1 cellular context compared by ENCODE assay signal in the genomic region with DNA sequence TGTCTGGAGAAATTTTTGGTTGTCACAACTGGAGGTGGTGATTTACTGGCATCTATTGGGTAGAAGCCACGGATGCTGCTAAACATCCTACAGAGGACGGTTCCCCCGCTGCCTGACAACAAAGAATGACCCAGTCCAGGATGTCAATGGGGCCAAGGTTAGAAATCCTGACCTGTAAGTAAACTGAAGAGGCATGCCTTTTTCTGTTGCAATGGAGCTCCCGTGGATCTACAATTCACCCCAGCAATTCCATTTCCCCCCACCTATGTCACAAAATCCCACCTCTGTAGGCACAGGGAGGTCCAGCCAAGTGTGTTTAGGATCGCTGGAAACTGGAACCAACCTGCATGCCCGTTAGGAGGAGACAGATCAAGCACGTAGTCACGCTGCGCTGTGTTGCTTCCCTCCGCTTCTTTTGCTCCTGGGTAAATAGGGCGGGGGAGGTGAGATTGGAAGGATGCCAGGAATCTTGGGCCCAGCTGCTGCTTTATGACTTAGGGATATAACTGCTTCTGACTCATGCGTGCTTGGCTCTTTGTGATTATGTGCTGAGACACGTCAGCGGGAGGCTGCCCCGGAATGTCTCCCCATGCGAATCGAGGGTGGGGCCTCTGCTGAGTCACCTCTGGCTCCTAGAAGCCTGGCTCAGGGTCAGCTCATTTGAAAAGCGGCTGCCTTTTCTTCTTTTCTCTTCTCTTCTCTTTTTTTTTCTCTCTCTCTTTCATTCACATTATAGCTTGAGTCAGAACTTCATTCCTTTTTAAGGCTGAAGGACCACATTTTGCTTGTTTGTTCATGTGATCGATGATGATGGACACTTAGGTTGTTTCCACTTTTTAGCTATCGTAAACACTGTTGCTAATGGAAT.
TF ChIP-seq lines count a peak whose summit lies in the region.

No MANE protein-coding gene starts in this region.

TF ChIP-seq in H1, 55 proteins besides CTCF, POLR2A, EP300 and RAD21:
- TF ChIP-seq BRCA1 (IDR thresholded peaks at IDR 0.05; ENCODE audit: low read depth, low read length) (no peak), TAF7 (optimal IDR thresholded peaks at IDR 0.05; ENCODE audit: borderline replicate concordance, low read depth, low read length) (no peak), GABPA (IDR thresholded peaks at IDR 0.05; ENCODE audit: borderline replicate concordance, insufficient read depth, low read length) (no peak), JUN (IDR thresholded peaks at IDR 0.05; ENCODE audit: low read depth, low read length) (peak; percentile 78), NANOG (IDR thresholded peaks at IDR 0.05; ENCODE audit: insufficient read depth, low read depth, low read length, poor library complexity, severe bottlenecking) (peak; percentile 24), MAFK (IDR thresholded peaks at IDR 0.05; ENCODE audit: low read depth, low read length) (peak; percentile 93; the same call in 1 of the 2 replicates), FOSL1 (IDR thresholded peaks at IDR 0.05; ENCODE audit: insufficient read depth, low read depth, low read length) (no peak), EZH2 (IDR thresholded peaks at IDR 0.05; ENCODE audit: low read depth, low read length, severe bottlenecking) (no peak), TAF1 (IDR thresholded peaks at IDR 0.05; ENCODE audit: low read depth, low read length) (peak; percentile 71; the same call in 1 of the 2 replicates), TBP (IDR thresholded peaks at IDR 0.05; ENCODE audit: low read depth, low read length) (peak; percentile 59), ASH2L (IDR thresholded peaks at IDR 0.05; ENCODE audit: low read length) (peak; percentile 76), RBBP5 (IDR thresholded peaks at IDR 0.05; ENCODE audit: borderline replicate concordance, low read depth, low read length) (no peak), TCF12 (IDR thresholded peaks at IDR 0.05; ENCODE audit: low read depth, low read length) (peak; percentile 43; the same call in 1 of the 2 replicates), JUND (IDR thresholded peaks at IDR 0.05; ENCODE audit: low read length) (peak; percentile 93), POLR2AphosphoS5 (IDR thresholded peaks at IDR 0.05; ENCODE audit: low read depth, low read length) (peak; percentile 67; the same call in 1 of the 2 replicates), HDAC6 (IDR thresholded peaks at IDR 0.05; ENCODE audit: low read depth, low read length) (no peak), TEAD4 (IDR thresholded peaks at IDR 0.05; ENCODE audit: low read depth, low read length) (peak; percentile 95), BACH1 (IDR thresholded peaks at IDR 0.05; ENCODE audit: low read length) (peak; percentile 99), SRF (IDR thresholded peaks at IDR 0.05; ENCODE audit: low read depth, low read length) (no peak), CREB1 (IDR thresholded peaks at IDR 0.05) (peak; percentile 82), KDM5A (IDR thresholded peaks at IDR 0.05; ENCODE audit: low read length) (no peak), SIX5 (IDR thresholded peaks at IDR 0.05; ENCODE audit: low read depth, low read length) (no peak), POU5F1 (IDR thresholded peaks at IDR 0.05; ENCODE audit: low read depth, low read length) (no peak), SIN3A (conservative IDR thresholded peaks at IDR 0.05 in 1 of 2, IDR thresholded peaks at IDR 0.05 in 1 of 2; ENCODE audit: low read depth in 1 of 2, low read length in 2 of 2) (peak; percentile 40 to 82; a peak in 2 of 4 replicates), PHF8 (conservative IDR thresholded peaks at IDR 0.05; ENCODE audit: low read depth, low read length) (peak; percentile 34; the same call in 1 of the 2 replicates), RXRA (IDR thresholded peaks at IDR 0.05; ENCODE audit: insufficient read depth, low read depth, low read length) (no peak), HDAC2 (IDR thresholded peaks at IDR 0.05; ENCODE audit: borderline replicate concordance in 1 of 2, low read depth in 2 of 2, low read length in 2 of 2) (peak in 1 of 2 experiments; percentile 46; a peak in 1 of 4 replicates), SP1 (IDR thresholded peaks at IDR 0.05; ENCODE audit: low read depth, low read length) (peak; percentile 85)
- TF ChIP-seq, protein P1, sequence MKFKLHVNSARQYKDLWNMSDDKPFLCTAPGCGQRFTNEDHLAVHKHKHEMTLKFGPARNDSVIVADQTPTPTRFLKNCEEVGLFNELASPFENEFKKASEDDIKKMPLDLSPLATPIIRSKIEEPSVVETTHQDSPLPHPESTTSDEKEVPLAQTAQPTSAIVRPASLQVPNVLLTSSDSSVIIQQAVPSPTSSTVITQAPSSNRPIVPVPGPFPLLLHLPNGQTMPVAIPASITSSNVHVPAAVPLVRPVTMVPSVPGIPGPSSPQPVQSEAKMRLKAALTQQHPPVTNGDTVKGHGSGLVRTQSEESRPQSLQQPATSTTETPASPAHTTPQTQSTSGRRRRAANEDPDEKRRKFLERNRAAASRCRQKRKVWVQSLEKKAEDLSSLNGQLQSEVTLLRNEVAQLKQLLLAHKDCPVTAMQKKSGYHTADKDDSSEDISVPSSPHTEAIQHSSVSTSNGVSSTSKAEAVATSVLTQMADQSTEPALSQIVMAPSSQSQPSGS (IDR thresholded peaks at IDR 0.05; ENCODE audit: low read length) = peak; percentile 84; the same call in 1 of the 2 replicates
- TF ChIP-seq, protein P2, sequence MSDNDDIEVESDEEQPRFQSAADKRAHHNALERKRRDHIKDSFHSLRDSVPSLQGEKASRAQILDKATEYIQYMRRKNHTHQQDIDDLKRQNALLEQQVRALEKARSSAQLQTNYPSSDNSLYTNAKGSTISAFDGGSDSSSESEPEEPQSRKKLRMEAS (IDR thresholded peaks at IDR 0.05) = peak; percentile 62; the same call in 1 of the 2 replicates
- TF ChIP-seq, protein P3, sequence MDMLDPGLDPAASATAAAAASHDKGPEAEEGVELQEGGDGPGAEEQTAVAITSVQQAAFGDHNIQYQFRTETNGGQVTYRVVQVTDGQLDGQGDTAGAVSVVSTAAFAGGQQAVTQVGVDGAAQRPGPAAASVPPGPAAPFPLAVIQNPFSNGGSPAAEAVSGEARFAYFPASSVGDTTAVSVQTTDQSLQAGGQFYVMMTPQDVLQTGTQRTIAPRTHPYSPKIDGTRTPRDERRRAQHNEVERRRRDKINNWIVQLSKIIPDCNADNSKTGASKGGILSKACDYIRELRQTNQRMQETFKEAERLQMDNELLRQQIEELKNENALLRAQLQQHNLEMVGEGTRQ (IDR thresholded peaks at IDR 0.05; ENCODE audit: low read length) = no peak
